Comparison of ENCODE assay signal across 8 cellular contexts in the genomic region with DNA sequence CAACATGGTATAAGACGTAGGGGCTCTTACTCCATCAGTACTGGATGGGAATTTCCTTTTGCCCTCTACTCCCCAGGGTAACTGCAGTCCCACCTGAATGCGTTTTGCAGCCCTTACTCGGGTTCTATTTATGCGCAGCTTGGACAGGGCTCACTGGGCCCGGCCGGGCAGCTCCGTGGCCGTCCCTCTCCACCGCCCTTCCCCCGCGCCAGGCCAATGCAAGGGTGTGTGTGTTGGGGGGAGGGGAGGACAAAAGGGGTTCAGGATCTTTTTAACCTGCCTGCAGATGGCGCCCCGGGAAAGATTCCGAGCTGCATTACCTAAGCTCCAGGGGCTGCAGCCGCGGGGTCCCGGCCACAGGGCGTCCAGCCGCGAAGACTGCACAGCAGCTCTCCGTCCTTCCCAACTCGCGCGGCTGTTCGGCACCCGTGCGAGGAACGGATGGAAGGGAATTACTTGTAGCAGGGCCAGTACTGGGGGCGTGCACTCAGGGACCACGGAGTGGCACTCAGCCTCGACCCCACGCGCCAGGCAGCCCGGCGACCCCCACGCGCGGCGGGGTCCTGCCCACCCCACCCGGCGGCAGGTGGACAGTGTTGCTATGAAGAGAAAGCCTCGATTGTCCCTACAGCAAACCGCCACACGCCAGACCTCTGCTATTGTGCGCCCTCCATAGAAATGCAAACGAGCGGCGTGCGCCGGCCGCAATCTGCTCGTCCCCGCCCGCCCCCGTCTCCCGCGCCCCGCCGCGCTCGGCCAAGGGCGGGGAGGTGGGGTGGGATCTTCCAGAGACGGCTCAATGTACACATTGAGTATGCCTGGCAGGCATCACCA. TPM values are rescaled to one million over a fixed set of nuclear protein-coding genes. Genes with fewer than 3 reads are reported as not detected.
A peak's percentile ranks its signal among the peaks of the same experiment; 100 is the strongest.
DNase-seq lines count a peak whose midpoint lies in the region; ATAC-seq, FAIRE-seq and TF ChIP-seq lines count a peak whose summit lies in the region.

No MANE protein-coding gene starts in this region.

- no peak overlapping the region for H3K9ac ChIP-seq in DND-41 (ENCODE audit: low read depth, low read length)

- H3K27ac ChIP-seq in DND-41 (ENCODE audit: low read length), result no peak overlapping the region
- H3K27ac ChIP-seq in small intestine (ENCODE audit: low read depth in 1 of 2, low read length in 1 of 2), result peak overlapping the region in 1 of 2 donors; percentile 38

- FAIRE-seq in small intestine (lab: Jason Lieb, UNC), result no peak
- no peak for FAIRE-seq in GM19239 (lab: Jason Lieb, UNC)

- peaks cover 4% of the 10 kb centered on the region; the same call in 1 of the 2 replicates for H4K20me1 ChIP-seq in DND-41 (ENCODE audit: insufficient read depth, low read length)

- ATAC-seq in DND-41 (ENCODE audit: insufficient read depth, low read depth) (no peak), GM21515 (IDR thresholded peaks at IDR 0.05; ENCODE audit: unreplicated experiment) (no peak)
- ATAC-seq in central memory CD8-positive, alpha-beta T cell (replicated peaks; ENCODE audit: extremely low read depth, poor library complexity, severe bottlenecking), result no peak

- peak overlapping the region; percentile 89 for H3K4me3 Mint-ChIP-seq in T-helper 2 cell treated with Interferon-gamma antibody and Interleukin-4, amounts not matched to agents 5 μg/mL and 100 μg/mL, for 36 hours
- peak overlapping the region; percentile 81 for H3K4me3 Mint-ChIP-seq in central memory CD8-positive, alpha-beta T cell

- H3K4me1 Mint-ChIP-seq in T-helper 2 cell treated with Interferon-gamma antibody and Interleukin-4, amounts not matched to agents 5 μg/mL and 100 μg/mL, for 36 hours (ENCODE audit: low read depth), result peaks cover 21% of the 10 kb centered on the region
- H3K4me1 Mint-ChIP-seq in central memory CD8-positive, alpha-beta T cell, result peaks cover 24% of the 10 kb centered on the region

- H2AFZ ChIP-seq in DND-41 (ENCODE audit: low read depth, low read length), result no peak overlapping the region

- H3K36me3 ChIP-seq in DND-41 (ENCODE audit: insufficient read depth, low read length) (no peaks in the 10 kb centered on the region), small intestine (ENCODE audit: control insufficient read depth in 2 of 2, insufficient read depth in 2 of 2, low read length in 2 of 2) (no peaks in the 10 kb centered on the region)

- 0 to 1% (median 1%) methylated on average over 62 to 63 of the region's 63 CpGs for WGBS in small intestine, 3 donors

- peak overlapping the region; percentile 22 for H3K27ac Mint-ChIP-seq in T-helper 2 cell treated with Interferon-gamma antibody and Interleukin-4, amounts not matched to agents 5 μg/mL and 100 μg/mL, for 36 hours
- peak overlapping the region; percentile 16 for H3K27ac Mint-ChIP-seq in central memory CD8-positive, alpha-beta T cell (ENCODE audit: low read depth)

- H3K4me3 ChIP-seq in DND-41 (ENCODE audit: low read depth in 1 of 2, low read length in 2 of 2), result no peak overlapping the region
- H3K4me3 ChIP-seq in small intestine (ENCODE audit: low read depth in 1 of 2, low read length in 2 of 2), result peak overlapping the region; percentile 34 to 36

- DNase-seq in DND-41 (no peak), NCI-H1105 treated with DMSO at 0.1 percent for 48 hours (lab: John Stamatoyannopoulos, UW) (peak; percentile 89), kidney glomerular epithelial cell (lab: John Stamatoyannopoulos, UW) (peak; percentile 9), small intestine (peak; percentile 84), GM19239 (ENCODE audit: insufficient read length, low spot score) (no peak)
- DNase-seq in T-helper 2 cell treated with Interferon-gamma antibody and Interleukin-4, amounts not matched to agents 5 μg/mL and 100 μg/mL, for 36 hours (ENCODE audit: low spot score), result peak; percentile 63
- DNase-seq in central memory CD8-positive, alpha-beta T cell (ENCODE audit: low spot score in 2 of 2), result no peak

- H3K79me2 ChIP-seq in DND-41 (ENCODE audit: insufficient read depth, low read length), result no peaks in the 10 kb centered on the region

- H3K4me2 ChIP-seq in DND-41 (ENCODE audit: insufficient read depth, low read length), result peak overlapping the region; percentile 69; the same call in 1 of the 2 replicates

- peaks cover 11% of the 10 kb centered on the region for H3K36me3 Mint-ChIP-seq in T-helper 2 cell treated with Interferon-gamma antibody and Interleukin-4, amounts not matched to agents 5 μg/mL and 100 μg/mL, for 36 hours (ENCODE audit: low read depth)
- H3K36me3 Mint-ChIP-seq in central memory CD8-positive, alpha-beta T cell (ENCODE audit: insufficient read depth), result peaks cover 6% of the 10 kb centered on the region

- H3K27me3 Mint-ChIP-seq in T-helper 2 cell treated with Interferon-gamma antibody and Interleukin-4, amounts not matched to agents 5 μg/mL and 100 μg/mL, for 36 hours (ENCODE audit: low read depth), result peaks cover 26% of the 10 kb centered on the region
- H3K27me3 Mint-ChIP-seq in central memory CD8-positive, alpha-beta T cell, result peaks cover 78% of the 10 kb centered on the region

- H3K9me3 ChIP-seq in DND-41 (ENCODE audit: insufficient read depth, low read length, severe bottlenecking), result no peaks in the 10 kb centered on the region
- no peaks in the 10 kb centered on the region for H3K9me3 ChIP-seq in small intestine (ENCODE audit: control insufficient read depth, low read depth)

- TF ChIP-seq CTCF in DND-41 (IDR thresholded peaks at IDR 0.05; ENCODE audit: borderline replicate concordance, extremely low read depth, low read length, poor library complexity, severe bottlenecking), result peak; percentile 43

- H3K9me3 Mint-ChIP-seq in T-helper 2 cell treated with Interferon-gamma antibody and Interleukin-4, amounts not matched to agents 5 μg/mL and 100 μg/mL, for 36 hours, result no peaks in the 10 kb centered on the region
- H3K9me3 Mint-ChIP-seq in central memory CD8-positive, alpha-beta T cell, result no peaks in the 10 kb centered on the region

- peaks cover 28% of the 10 kb centered on the region for H3K27me3 ChIP-seq in DND-41 (ENCODE audit: insufficient read depth, low read length, poor library complexity)
- H3K27me3 ChIP-seq in small intestine (ENCODE audit: control insufficient read depth in 2 of 2, insufficient read depth in 2 of 2, low read length in 2 of 2), result no peaks in the 10 kb centered on the region

- H3K4me1 ChIP-seq in DND-41 (ENCODE audit: insufficient read depth, low read length) (peaks cover 38% of the 10 kb centered on the region), small intestine (ENCODE audit: control insufficient read depth in 2 of 2, insufficient read depth in 1 of 2, low read depth in 1 of 2, low read length in 1 of 2) (peaks cover 2% of the 10 kb centered on the region in 2 donors)

RNA-seq across cellular contexts. Expression of a gene that starts 1.0 kb away (rescaled TPM):
- 10 to 100 TPM; 21.9 to 25.4 (median 25.3) TPM for polyA plus RNA-seq in small intestine

Comparison
In these comparisons a context has a peak if more than half of its experiments do, and no peak if none do; other contexts are left out.
1. DNase-seq: peak in NCI-H1105 treated with DMSO at 0.1 percent for 48 hours (single experiment), T-helper 2 cell treated with Interferon-gamma antibody and Interleukin-4, amounts not matched to agents 5 μg/mL and 100 μg/mL, for 36 hours (single experiment), kidney glomerular epithelial cell (single experiment) and small intestine (single experiment); none in DND-41 (single experiment), central memory CD8-positive, alpha-beta T cell (0 of 2) and GM19239 (single experiment).
2. H3K4me3 ChIP-seq: peak in small intestine (2 of 2); none in DND-41 (0 of 2).